Comparison of ENCODE assay signal across 20 cellular contexts in the genomic region with DNA sequence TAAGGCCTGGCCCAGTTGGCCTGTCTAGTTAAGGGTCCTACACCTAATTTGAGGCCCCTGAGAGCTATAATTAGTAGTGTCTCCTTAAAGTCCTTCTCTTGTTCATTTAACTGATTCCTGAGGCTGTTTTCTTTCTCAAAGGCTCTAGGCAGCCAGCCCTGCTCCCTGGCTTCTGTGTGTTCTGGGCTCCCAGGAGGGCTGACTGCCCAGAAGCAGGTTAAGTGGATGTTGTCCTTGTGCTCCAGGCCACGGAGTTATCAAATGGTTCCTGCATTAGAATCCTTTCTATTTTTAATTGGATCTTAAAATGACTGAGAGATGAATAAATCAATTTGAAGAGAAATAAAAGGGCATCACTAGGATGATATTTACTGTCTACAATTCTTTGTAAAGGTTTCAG.
DNase-seq lines count a peak whose midpoint lies in the region; ATAC-seq and TF ChIP-seq lines count a peak whose summit lies in the region.
"Had no signal": no experiment of that assay in that cellular context is flagged by ENCODE, and none has a peak within 500 bp of the region (broad histone marks: within the 10 kb centered on the region; RNA-seq: fewer than 3 reads in every experiment).

No MANE protein-coding gene starts in this region.

- H3K9me3 Mint-ChIP-seq in neural progenitor cell = no peaks in the 10 kb centered on the region

- H3K79me2 ChIP-seq in neural progenitor cell (ENCODE audit: low read depth) = no peaks in the 10 kb centered on the region
- H3K79me2 ChIP-seq: parathyroid adenoma had no signal

- intact Hi-C loops in heart left ventricle (cut with DNase I) (loop anchor here in 2 of 10 donors (5.0 to 10.0 kb wide), 2 partner anchors 132 to 139 kb away; a partner anchor contains a TSS), aorta (cut with DNase I) (no loop called here), posterior cingulate gyrus (cut with DNase I) (no loop called here)

- peaks cover 0 to 12% (median 0%) of the 10 kb centered on the region in 12 donors for H3K9me3 ChIP-seq in heart left ventricle
- H3K9me3 ChIP-seq in neural progenitor cell (ENCODE audit: low read depth) = no peaks in the 10 kb centered on the region
- H3K9me3 ChIP-seq in aorta (ENCODE audit: control insufficient read depth, low read length) = no peaks in the 10 kb centered on the region

- no peak overlapping the region for H3K9ac ChIP-seq in neural progenitor cell
- H3K9ac ChIP-seq: parathyroid adenoma had no signal

- TF ChIP-seq CTCF in heart left ventricle (IDR thresholded peaks at IDR 0.05) (no peak), neural progenitor cell (IDR thresholded peaks at IDR 0.05) (no peak)

- H3K4me2 ChIP-seq in neural progenitor cell = no peak overlapping the region

- H3K36me3 Mint-ChIP-seq in neural progenitor cell = peaks cover 4% of the 10 kb centered on the region

- H3K27me3 Mint-ChIP-seq in neural progenitor cell (ENCODE audit: insufficient read depth, low read depth) = peaks cover 2% of the 10 kb centered on the region
- H3K27me3 Mint-ChIP-seq: activated CD4-positive, alpha-beta T cell treated with anti-CD3 and anti-CD28 coated beads, Interleukin-2, amount 10 ng/mL, durations not matched to agents 24 days and 14 days; CD4-positive, alpha-beta T cell had no signal

- H3K4me1 ChIP-seq in heart left ventricle (peaks cover 0 to 43% (median 14%) of the 10 kb centered on the region in 12 donors), neural progenitor cell (no peaks in the 10 kb centered on the region), aorta (ENCODE audit: control insufficient read depth in 1 of 2, insufficient read depth in 2 of 2, low read length in 2 of 2) (peaks cover 0 to 3% of the 10 kb centered on the region in 2 donors)
- H3K4me1 ChIP-seq: parathyroid adenoma had no signal

- H3K27ac ChIP-seq in heart left ventricle (peak overlapping the region; percentile 70 to 95 (median 84)), neural progenitor cell (peak overlapping the region; percentile 17), aorta (ENCODE audit: low read depth in 1 of 2, low read length in 2 of 2) (no peak overlapping the region)
- H3K27ac ChIP-seq: left lung, parathyroid adenoma, SK-N-MC had no signal

- no peak overlapping the region for H3K4me3 ChIP-seq in heart left ventricle
- no peak overlapping the region for H3K4me3 ChIP-seq in neural progenitor cell
- H3K4me3 ChIP-seq in aorta (ENCODE audit: low read length in 2 of 2) = no peak overlapping the region
- H3K4me3 ChIP-seq: left lung, SK-N-MC had no signal

- 30 to 42% (median 37%) methylated on average over 1 of the region's 1 CpG for WGBS in heart left ventricle, 4 donors
- 4 to 9% methylated on average over 1 of the region's 1 CpG for WGBS in aorta, 2 donors

- no peaks in the 10 kb centered on the region for H3F3A ChIP-seq in neural progenitor cell (ENCODE audit: low read depth)

- no peaks in the 10 kb centered on the region for H3K4me1 Mint-ChIP-seq in neural progenitor cell
- H3K4me1 Mint-ChIP-seq: activated CD4-positive, alpha-beta T cell treated with anti-CD3 and anti-CD28 coated beads, Interleukin-2, amount 10 ng/mL, durations not matched to agents 24 days and 14 days had no signal

- no peak overlapping the region for H3K27ac Mint-ChIP-seq in neural progenitor cell
- H3K27ac Mint-ChIP-seq: activated CD4-positive, alpha-beta T cell treated with anti-CD3 and anti-CD28 coated beads, Interleukin-2, amount 10 ng/mL, durations not matched to agents 24 days and 14 days; CD4-positive, alpha-beta T cell had no signal

- peak; percentile 15 for DNase-seq in astrocyte of the hippocampus (ENCODE audit: low read depth, low spot score)
- DNase-seq in heart left ventricle = peak in 4 of 5 donors; percentile 73 to 88 (median 78)
- DNase-seq in neural progenitor cell (ENCODE audit: low spot score) = no peak
- no peak for DNase-seq in aorta
- no peak for DNase-seq in posterior cingulate gyrus
- DNase-seq in NCI-H1930 (lab: John Stamatoyannopoulos, UW) = no peak
- DNase-seq: activated CD4-positive, alpha-beta T cell treated with anti-CD3 and anti-CD28 coated beads, Interleukin-2, amount 10 ng/mL, durations not matched to agents 24 days and 14 days; activated T-cell treated with anti-CD3 and anti-CD28 coated beads, Interleukin-2, amount 50 U/mL, for 4 hours; CD4-positive, alpha-beta T cell; dermis blood vessel endothelial cell; EL; left lung; NCI-H1048; NCI-H1694 treated with DMSO at 0.1 percent for 48 hours; NCI-H526 treated with DMSO at 0.1 percent for 48 hours; T-helper 2 cell had no signal

- ATAC-seq in heart left ventricle = peak; percentile 94 to 98 (median 97)
- ATAC-seq in aorta (ENCODE audit: low FRiP score) = peak; percentile 48
- no peak for ATAC-seq in GM21529 (IDR thresholded peaks at IDR 0.05; ENCODE audit: unreplicated experiment)
- ATAC-seq: activated T-cell treated with anti-CD3 and anti-CD28 coated beads, Interleukin-2, amount 50 U/mL, for 4 hours; HCT116; left lung had no signal

- H4K20me1 ChIP-seq in neural progenitor cell (ENCODE audit: low read depth) = no peaks in the 10 kb centered on the region

- H3K27me3 ChIP-seq in heart left ventricle (no peaks in the 10 kb centered on the region), neural progenitor cell (no peaks in the 10 kb centered on the region), aorta (ENCODE audit: control insufficient read depth in 1 of 2, insufficient read depth in 2 of 2, low read length in 1 of 2) (no peaks in the 10 kb centered on the region)
- H3K27me3 ChIP-seq: left lung had no signal

- H3K4me3 Mint-ChIP-seq in neural progenitor cell = no peak overlapping the region
- H3K4me3 Mint-ChIP-seq: activated CD4-positive, alpha-beta T cell treated with anti-CD3 and anti-CD28 coated beads, Interleukin-2, amount 10 ng/mL, durations not matched to agents 24 days and 14 days; activated T-cell treated with anti-CD3 and anti-CD28 coated beads, Interleukin-2, amount 50 U/mL, for 4 hours; CD4-positive, alpha-beta T cell had no signal

- H2AFZ ChIP-seq in neural progenitor cell (replicated peaks) = no peak overlapping the region
- H2AFZ ChIP-seq: parathyroid adenoma had no signal

- no peak for TF ChIP-seq POLR2A in heart left ventricle (IDR thresholded peaks at IDR 0.05)

- no peaks in the 10 kb centered on the region for H3K36me3 ChIP-seq in heart left ventricle
- H3K36me3 ChIP-seq in neural progenitor cell = peaks cover 4% of the 10 kb centered on the region
- H3K36me3 ChIP-seq in aorta (ENCODE audit: control insufficient read depth in 1 of 2, insufficient read depth in 2 of 2, low read length in 1 of 2) = peaks cover 0 to under 1% of the 10 kb centered on the region in 2 donors
- H3K36me3 ChIP-seq: left lung had no signal

Comparison
In these comparisons a context has a peak if more than half of its experiments do, and no peak if none do; other contexts are left out.
1. DNase-seq: peak in astrocyte of the hippocampus (single experiment) and heart left ventricle (4 of 5); none in neural progenitor cell (single experiment), aorta (0 of 2), posterior cingulate gyrus (0 of 10) and NCI-H1930 (0 of 2).
2. H3K27ac ChIP-seq: peak in heart left ventricle (12 of 12) and neural progenitor cell (single experiment); none in aorta (0 of 2).